ENCODE assay signal across 2 cellular contexts in the genomic region with DNA sequence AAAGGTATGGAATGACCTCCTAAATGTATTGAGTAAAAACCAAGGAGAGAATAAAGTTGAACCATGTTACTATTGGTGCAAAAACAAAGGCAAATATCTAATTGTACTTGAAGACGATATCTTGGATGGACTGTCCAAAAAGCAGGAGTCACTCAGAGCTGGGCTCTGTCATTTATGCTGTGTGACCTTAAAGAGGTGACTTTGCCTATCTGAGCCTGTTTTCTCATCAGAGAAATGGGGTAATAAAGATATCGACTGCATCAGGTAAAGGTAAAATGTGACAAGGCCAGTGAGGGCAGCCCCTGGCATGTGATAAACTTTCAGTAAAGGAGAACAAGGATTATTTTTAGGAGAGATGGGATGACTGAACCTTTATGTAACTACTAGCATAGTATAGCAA.
TF ChIP-seq lines count a peak whose summit lies in the region.

No MANE protein-coding gene starts in this region.

TF ChIP-seq in HEK293, 187 proteins besides CTCF, POLR2A, EP300 and RAD21:
- TF ChIP-seq ZNF610 (tag by site-specific recombination; IDR thresholded peaks at IDR 0.05; ENCODE audit: borderline replicate concordance) (no peak), ZNF768 (tag by site-specific recombination; IDR thresholded peaks at IDR 0.05) (0 out of 2 replicates have a peak, but pooled peaks have one; percentile 54)

TF ChIP-seq in K562, 482 proteins besides CTCF, POLR2A, EP300 and RAD21:
- TF ChIP-seq, protein P1, sequence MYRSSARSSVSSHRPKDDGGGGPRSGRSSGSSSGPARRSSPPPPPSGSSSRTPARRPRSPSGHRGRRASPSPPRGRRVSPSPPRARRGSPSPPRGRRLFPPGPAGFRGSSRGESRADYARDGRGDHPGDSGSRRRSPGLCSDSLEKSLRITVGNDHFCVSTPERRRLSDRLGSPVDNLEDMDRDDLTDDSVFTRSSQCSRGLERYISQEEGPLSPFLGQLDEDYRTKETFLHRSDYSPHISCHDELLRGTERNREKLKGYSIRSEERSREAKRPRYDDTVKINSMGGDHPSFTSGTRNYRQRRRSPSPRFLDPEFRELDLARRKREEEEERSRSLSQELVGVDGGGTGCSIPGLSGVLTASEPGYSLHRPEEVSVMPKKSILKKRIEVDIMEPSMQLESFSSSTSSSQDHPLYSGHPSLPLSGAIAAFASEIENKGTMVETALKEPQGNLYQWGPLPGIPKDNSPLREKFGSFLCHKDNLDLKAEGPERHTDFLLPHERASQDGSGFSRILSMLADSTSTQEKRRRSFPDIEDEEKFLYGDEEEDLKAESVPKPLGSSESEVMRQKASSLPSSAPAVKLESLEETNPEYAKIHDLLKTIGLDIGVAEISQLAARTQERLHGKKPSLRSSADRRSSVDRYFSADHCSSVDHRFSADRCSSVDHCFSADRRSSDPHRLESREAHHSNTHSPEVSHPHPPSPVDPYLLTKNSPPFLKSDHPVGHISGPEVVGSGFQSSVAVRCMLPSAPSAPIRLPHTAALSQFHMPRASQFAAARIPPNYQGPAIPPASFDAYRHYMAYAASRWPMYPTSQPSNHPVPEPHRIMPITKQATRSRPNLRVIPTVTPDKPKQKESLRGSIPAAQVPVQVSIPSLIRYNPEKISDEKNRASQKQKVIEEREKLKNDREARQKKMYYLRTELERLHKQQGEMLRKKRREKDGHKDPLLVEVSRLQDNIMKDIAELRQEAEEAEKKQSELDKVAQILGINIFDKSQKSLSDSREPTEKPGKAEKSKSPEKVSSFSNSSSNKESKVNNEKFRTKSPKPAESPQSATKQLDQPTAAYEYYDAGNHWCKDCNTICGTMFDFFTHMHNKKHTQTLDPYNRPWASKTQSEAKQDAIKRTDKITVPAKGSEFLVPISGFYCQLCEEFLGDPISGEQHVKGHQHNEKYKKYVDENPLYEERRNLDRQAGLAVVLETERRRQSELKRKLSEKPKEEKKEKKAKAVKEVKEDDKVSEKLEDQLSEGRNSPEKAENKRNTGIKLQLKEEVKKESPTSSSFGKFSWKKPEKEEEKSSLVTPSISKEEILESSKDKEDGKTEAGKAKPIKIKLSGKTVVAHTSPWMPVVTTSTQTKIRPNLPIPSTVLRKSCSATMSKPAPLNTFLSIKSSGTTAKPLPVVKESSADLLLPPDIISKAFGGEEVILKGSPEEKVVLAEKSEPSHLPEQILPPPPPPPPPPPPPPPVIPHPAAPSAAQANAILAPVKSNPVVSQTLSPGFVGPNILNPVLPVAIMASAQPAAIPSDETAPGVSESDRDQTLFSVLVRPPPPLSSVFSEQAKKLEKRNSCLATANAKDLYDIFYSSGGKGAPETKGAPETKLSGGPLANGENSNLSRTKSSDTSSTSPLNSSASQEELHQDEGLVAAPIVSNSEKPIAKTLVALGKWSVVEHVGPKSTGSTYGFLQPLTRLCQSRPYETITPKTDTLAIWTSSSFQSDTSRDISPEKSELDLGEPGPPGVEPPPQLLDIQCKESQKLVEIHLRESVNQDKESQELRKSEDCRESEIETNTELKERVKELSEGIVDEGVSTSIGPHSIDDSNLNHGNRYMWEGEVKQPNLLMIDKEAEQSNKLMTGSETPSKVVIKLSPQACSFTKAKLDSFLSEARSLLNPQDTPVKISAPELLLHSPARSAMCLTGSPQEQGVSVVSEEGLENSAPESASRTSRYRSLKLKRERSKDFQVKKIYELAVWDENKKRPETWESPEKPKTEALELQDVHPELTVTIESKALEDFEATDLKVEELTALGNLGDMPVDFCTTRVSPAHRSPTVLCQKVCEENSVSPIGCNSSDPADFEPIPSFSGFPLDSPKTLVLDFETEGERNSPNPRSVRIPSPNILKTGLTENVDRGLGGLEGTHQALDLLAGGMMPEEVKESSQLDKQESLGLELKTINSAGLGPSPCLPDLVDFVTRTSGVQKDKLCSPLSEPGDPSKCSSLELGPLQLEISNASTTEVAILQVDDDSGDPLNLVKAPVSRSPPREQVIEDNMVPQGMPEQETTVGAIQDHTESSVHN (IDR thresholded peaks at IDR 0.05; ENCODE audit: borderline replicate concordance in 1 of 2, low read depth in 1 of 2): no peak
- TF ChIP-seq PHB2 (IDR thresholded peaks at IDR 0.05; ENCODE audit: low read depth) (no peak), ZSCAN32 (CRISPR knock-in tag; IDR thresholded peaks at IDR 0.05) (no peak), ZNF133 (CRISPR knock-in tag; IDR thresholded peaks at IDR 0.05) (no peak), ZNF146 (CRISPR knock-in tag; IDR thresholded peaks at IDR 0.05; ENCODE audit: unreplicated experiment) (no peak), PHB (CRISPR knock-in tag; IDR thresholded peaks at IDR 0.05) (no peak), SREBF2 (CRISPR knock-in tag; IDR thresholded peaks at IDR 0.05) (no peak), PHF8 (IDR thresholded peaks at IDR 0.05; ENCODE audit: borderline replicate concordance, low read length) (no peak), ZFP36 (IDR thresholded peaks at IDR 0.05; ENCODE audit: low read depth, low read length, partially characterized antibody) (peak; percentile 54), MAFF (IDR thresholded peaks at IDR 0.05; ENCODE audit: low read length) (no peak), ETV5 (CRISPR knock-in tag; IDR thresholded peaks at IDR 0.05; ENCODE audit: low read depth) (no peak), RBM14 (IDR thresholded peaks at IDR 0.05; ENCODE audit: borderline replicate concordance, insufficient read depth, low read depth, low read length) (no peak), EHMT2 (IDR thresholded peaks at IDR 0.05) (no peak), ZNF77 (CRISPR knock-in tag; IDR thresholded peaks at IDR 0.05) (no peak), RAD51 (IDR thresholded peaks at IDR 0.05; ENCODE audit: borderline replicate concordance, low read depth) (no peak), ZNF354B (CRISPR knock-in tag; IDR thresholded peaks at IDR 0.05) (no peak), FOSL1 (tag; conservative IDR thresholded peaks at IDR 0.05) (no peak), RBM25 (IDR thresholded peaks at IDR 0.05; ENCODE audit: low read depth, low read length, severe bottlenecking) (peak; percentile 80), BCOR (IDR thresholded peaks at IDR 0.05) (peak; percentile 75), KDM1A (IDR thresholded peaks at IDR 0.05) (0 out of 4 replicates have a peak, but pooled peaks of 1 of the 2 experiments have one; percentile 7), FIP1L1 (IDR thresholded peaks at IDR 0.05; ENCODE audit: low read depth, low read length, poor library complexity, severe bottlenecking) (no peak)
- TF ChIP-seq, protein P2, sequence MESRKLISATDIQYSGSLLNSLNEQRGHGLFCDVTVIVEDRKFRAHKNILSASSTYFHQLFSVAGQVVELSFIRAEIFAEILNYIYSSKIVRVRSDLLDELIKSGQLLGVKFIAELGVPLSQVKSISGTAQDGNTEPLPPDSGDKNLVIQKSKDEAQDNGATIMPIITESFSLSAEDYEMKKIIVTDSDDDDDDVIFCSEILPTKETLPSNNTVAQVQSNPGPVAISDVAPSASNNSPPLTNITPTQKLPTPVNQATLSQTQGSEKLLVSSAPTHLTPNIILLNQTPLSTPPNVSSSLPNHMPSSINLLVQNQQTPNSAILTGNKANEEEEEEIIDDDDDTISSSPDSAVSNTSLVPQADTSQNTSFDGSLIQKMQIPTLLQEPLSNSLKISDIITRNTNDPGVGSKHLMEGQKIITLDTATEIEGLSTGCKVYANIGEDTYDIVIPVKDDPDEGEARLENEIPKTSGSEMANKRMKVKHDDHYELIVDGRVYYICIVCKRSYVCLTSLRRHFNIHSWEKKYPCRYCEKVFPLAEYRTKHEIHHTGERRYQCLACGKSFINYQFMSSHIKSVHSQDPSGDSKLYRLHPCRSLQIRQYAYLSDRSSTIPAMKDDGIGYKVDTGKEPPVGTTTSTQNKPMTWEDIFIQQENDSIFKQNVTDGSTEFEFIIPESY (CRISPR knock-in tag; IDR thresholded peaks at IDR 0.05): no peak
- TF ChIP-seq, protein P3, sequence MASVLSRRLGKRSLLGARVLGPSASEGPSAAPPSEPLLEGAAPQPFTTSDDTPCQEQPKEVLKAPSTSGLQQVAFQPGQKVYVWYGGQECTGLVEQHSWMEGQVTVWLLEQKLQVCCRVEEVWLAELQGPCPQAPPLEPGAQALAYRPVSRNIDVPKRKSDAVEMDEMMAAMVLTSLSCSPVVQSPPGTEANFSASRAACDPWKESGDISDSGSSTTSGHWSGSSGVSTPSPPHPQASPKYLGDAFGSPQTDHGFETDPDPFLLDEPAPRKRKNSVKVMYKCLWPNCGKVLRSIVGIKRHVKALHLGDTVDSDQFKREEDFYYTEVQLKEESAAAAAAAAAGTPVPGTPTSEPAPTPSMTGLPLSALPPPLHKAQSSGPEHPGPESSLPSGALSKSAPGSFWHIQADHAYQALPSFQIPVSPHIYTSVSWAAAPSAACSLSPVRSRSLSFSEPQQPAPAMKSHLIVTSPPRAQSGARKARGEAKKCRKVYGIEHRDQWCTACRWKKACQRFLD (CRISPR knock-in tag; IDR thresholded peaks at IDR 0.05): no peak
TF ChIP-seq in K562: peak in this region for 4.
